1 cellular context compared by ENCODE assay signal in genomic region chr9:114082017-114082735, GRCh38.
TF ChIP-seq lines count a peak whose summit lies in the region.

No MANE protein-coding gene starts in this region.

TF ChIP-seq in HepG2, 621 proteins besides CTCF, POLR2A, EP300 and RAD21 (continued from another document and continues in another):
- TF ChIP-seq REST (IDR thresholded peaks at IDR 0.05; ENCODE audit: borderline replicate concordance in 1 of 2, low read depth in 1 of 2, low read length in 2 of 2) = peak in 1 of 2 experiments; percentile 61; a peak in 1 of 4 replicates
- no peak for TF ChIP-seq DBP (CRISPR knock-in tag; IDR thresholded peaks at IDR 0.05; ENCODE audit: not compliant biosample characterization)
- TF ChIP-seq ZNF276 (CRISPR knock-in tag; IDR thresholded peaks at IDR 0.05; ENCODE audit: low read depth) = no peak; the same call in 1 of the 2 replicates
- TF ChIP-seq RERE (CRISPR knock-in tag; IDR thresholded peaks at IDR 0.05; ENCODE audit: low read depth) = peak; percentile 12; the same call in 1 of the 2 replicates
- TF ChIP-seq BCL6 (CRISPR knock-in tag; IDR thresholded peaks at IDR 0.05) = peak; percentile 83
- TF ChIP-seq ZNF674 (CRISPR knock-in tag; IDR thresholded peaks at IDR 0.05; ENCODE audit: low read depth) = no peak
- TF ChIP-seq ELF1 (CRISPR knock-in tag; IDR thresholded peaks at IDR 0.05) = peak; percentile 82
- no peak for TF ChIP-seq NCOA5 (CRISPR knock-in tag; IDR thresholded peaks at IDR 0.05)
- TF ChIP-seq ZBTB34 (CRISPR knock-in tag; IDR thresholded peaks at IDR 0.05) = peak; percentile 73; the same call in 1 of the 2 replicates
- peak; percentile 71; the same call in 1 of the 2 replicates for TF ChIP-seq MIER3 (CRISPR knock-in tag; IDR thresholded peaks at IDR 0.05; ENCODE audit: borderline replicate concordance)
- TF ChIP-seq ZNF431 (CRISPR knock-in tag; IDR thresholded peaks at IDR 0.05; ENCODE audit: borderline replicate concordance, low read depth) = no peak
- TF ChIP-seq YEATS2 (CRISPR knock-in tag; IDR thresholded peaks at IDR 0.05; ENCODE audit: borderline replicate concordance) = peak; percentile 79
- TF ChIP-seq PRDM10 (CRISPR knock-in tag; IDR thresholded peaks at IDR 0.05; ENCODE audit: low read depth) = peak; percentile 48; the same call in 1 of the 2 replicates
- no peak; the same call in 1 of the 2 replicates for TF ChIP-seq ZNF660 (CRISPR knock-in tag; IDR thresholded peaks at IDR 0.05; ENCODE audit: borderline replicate concordance, low read depth)
- TF ChIP-seq AHR (CRISPR knock-in tag; IDR thresholded peaks at IDR 0.05) = 0 out of 2 replicates have a peak, but pooled peaks have one; percentile 68
- peak; percentile 61 for TF ChIP-seq FOXK1 (CRISPR knock-in tag; IDR thresholded peaks at IDR 0.05; ENCODE audit: borderline replicate concordance, low read depth)
- TF ChIP-seq HNRNPLL (IDR thresholded peaks at IDR 0.05; ENCODE audit: low read depth, low read length, poor library complexity, severe bottlenecking) = no peak
- TF ChIP-seq TFAP4 (IDR thresholded peaks at IDR 0.05; ENCODE audit: borderline replicate concordance, low read depth) = peak; percentile 41; the same call in 1 of the 2 replicates
- no peak for TF ChIP-seq NBN (conservative IDR thresholded peaks at IDR 0.05)
- no peak for TF ChIP-seq U2AF2 (IDR thresholded peaks at IDR 0.05; ENCODE audit: low read depth, low read length)
- no peak for TF ChIP-seq ZNF275 (CRISPR knock-in tag; IDR thresholded peaks at IDR 0.05; ENCODE audit: borderline replicate concordance)
- no peak for TF ChIP-seq CBX1 (IDR thresholded peaks at IDR 0.05; ENCODE audit: low read depth)
- TF ChIP-seq CHCHD3 (CRISPR knock-in tag; IDR thresholded peaks at IDR 0.05) = no peak
- TF ChIP-seq ONECUT2 (CRISPR knock-in tag; IDR thresholded peaks at IDR 0.05) = no peak
- TF ChIP-seq NR2F2 (IDR thresholded peaks at IDR 0.05; ENCODE audit: borderline replicate concordance, low read depth) = no peak
- 0 out of 2 replicates have a peak, but pooled peaks have one; percentile 66 for TF ChIP-seq EED (CRISPR knock-in tag; IDR thresholded peaks at IDR 0.05)
- peak; percentile 94 for TF ChIP-seq STAG1 (CRISPR knock-in tag; IDR thresholded peaks at IDR 0.05)
- TF ChIP-seq SPEN (CRISPR knock-in tag; IDR thresholded peaks at IDR 0.05; ENCODE audit: low read depth) = peak; percentile 63; the same call in 1 of the 2 replicates
- TF ChIP-seq RBAK (CRISPR knock-in tag; IDR thresholded peaks at IDR 0.05) = no peak
- TF ChIP-seq FOSL1 (CRISPR knock-in tag; IDR thresholded peaks at IDR 0.05; ENCODE audit: borderline replicate concordance) = no peak
- no peak for TF ChIP-seq MAF1 (CRISPR knock-in tag; IDR thresholded peaks at IDR 0.05; ENCODE audit: borderline replicate concordance)
- no peak for TF ChIP-seq FOXJ3 (CRISPR knock-in tag; IDR thresholded peaks at IDR 0.05; ENCODE audit: borderline replicate concordance)
- TF ChIP-seq ZNF792 (CRISPR knock-in tag; IDR thresholded peaks at IDR 0.05) = peak; percentile 91; the same call in 1 of the 2 replicates
- no peak for TF ChIP-seq FOXM1 (CRISPR knock-in tag; IDR thresholded peaks at IDR 0.05)
- no peak; the same call in 1 of the 2 replicates for TF ChIP-seq ZNF12 (CRISPR knock-in tag; IDR thresholded peaks at IDR 0.05)
- no peak for TF ChIP-seq TERF1 (CRISPR knock-in tag; IDR thresholded peaks at IDR 0.05)
- peak; percentile 91 for TF ChIP-seq ZNF891 (CRISPR knock-in tag; IDR thresholded peaks at IDR 0.05)
- peak; percentile 77 for TF ChIP-seq DMAP1 (CRISPR knock-in tag; IDR thresholded peaks at IDR 0.05)
- TF ChIP-seq MIER2 (CRISPR knock-in tag; IDR thresholded peaks at IDR 0.05) = no peak; the same call in 1 of the 2 replicates
- 0 out of 2 replicates have a peak, but pooled peaks have one; percentile 34 for TF ChIP-seq TEAD2 (CRISPR knock-in tag; IDR thresholded peaks at IDR 0.05)
- TF ChIP-seq ELF4 (CRISPR knock-in tag; IDR thresholded peaks at IDR 0.05; ENCODE audit: borderline replicate concordance) = no peak; the same call in 1 of the 2 replicates
